Comparison of ENCODE assay signal across 1 cellular context in the genomic region with DNA sequence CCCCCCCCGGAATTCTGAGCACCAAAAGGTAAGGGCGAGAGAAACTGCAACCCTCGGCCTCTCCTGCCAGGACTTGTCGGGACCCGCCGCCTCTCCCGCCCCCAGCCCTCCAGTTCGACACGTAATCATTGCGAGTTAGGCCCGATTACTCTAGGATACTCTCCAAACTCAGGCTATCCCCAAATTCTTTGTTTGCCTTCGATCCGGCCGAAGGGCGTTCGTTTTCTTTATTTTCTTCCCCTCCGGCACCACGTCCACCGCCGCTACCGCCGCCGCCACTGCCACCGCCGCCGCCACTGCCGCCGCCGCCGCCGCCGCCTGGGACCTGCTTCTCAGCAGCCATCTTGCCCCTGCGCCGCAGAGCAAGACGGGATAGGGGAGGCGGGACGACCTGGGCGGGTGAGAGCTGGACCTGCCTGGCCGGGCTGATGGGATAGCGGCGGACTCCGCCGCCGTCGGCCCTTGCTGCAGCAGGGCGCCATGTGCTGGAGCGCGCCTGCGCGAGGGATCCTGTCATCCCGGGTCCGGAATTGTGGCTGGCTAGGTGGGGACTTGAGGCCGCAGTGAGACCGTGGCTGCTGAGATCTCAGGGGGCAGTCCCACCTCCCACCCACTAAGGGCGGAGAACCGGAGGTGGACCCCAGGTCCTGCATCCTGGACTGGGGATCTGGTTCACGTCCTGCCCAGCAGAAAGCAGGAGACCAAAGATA.
TF ChIP-seq lines count a peak whose summit lies in the region.

Gene SRP68 (minus strand): TSS at position 369 of the 710 bp plus-strand sequence. CDS start 26 bp downstream, at position 343.

TF ChIP-seq in HepG2, 621 proteins besides CTCF, POLR2A, EP300 and RAD21 (continued from another document and continues in another):
- TF ChIP-seq ZNF512B (CRISPR knock-in tag; IDR thresholded peaks at IDR 0.05; ENCODE audit: borderline replicate concordance) (no peak), SIN3B (IDR thresholded peaks at IDR 0.05; ENCODE audit: low read length) (peak; percentile 51; the same call in 1 of the 2 replicates), ZSCAN5A (CRISPR knock-in tag; IDR thresholded peaks at IDR 0.05; ENCODE audit: borderline replicate concordance) (no peak), ZFP36L1 (CRISPR knock-in tag; IDR thresholded peaks at IDR 0.05) (peak; percentile 98), ZNF569 (CRISPR knock-in tag; IDR thresholded peaks at IDR 0.05; ENCODE audit: borderline replicate concordance) (peak; percentile 48; the same call in 1 of the 2 replicates), RNF2 (conservative IDR thresholded peaks at IDR 0.05; ENCODE audit: low read depth) (peak; percentile 87; the same call in 1 of the 2 replicates), ISL2 (CRISPR knock-in tag; IDR thresholded peaks at IDR 0.05) (peak; percentile 70), ZNF337 (CRISPR knock-in tag; IDR thresholded peaks at IDR 0.05; ENCODE audit: borderline replicate concordance, low read depth) (peak; percentile 84; the same call in 1 of the 2 replicates), SALL2 (CRISPR knock-in tag; IDR thresholded peaks at IDR 0.05) (peak; percentile 99), SRF (IDR thresholded peaks at IDR 0.05; ENCODE audit: low read depth, low read length) (no peak), ZNF280D (CRISPR knock-in tag; IDR thresholded peaks at IDR 0.05) (no peak), ZHX1 (CRISPR knock-in tag; IDR thresholded peaks at IDR 0.05; ENCODE audit: low read depth) (peak; percentile 95), HIVEP1 (CRISPR knock-in tag; IDR thresholded peaks at IDR 0.05) (no peak; the same call in 1 of the 2 replicates), CERS6 (CRISPR knock-in tag; IDR thresholded peaks at IDR 0.05) (no peak), ZNF564 (CRISPR knock-in tag; IDR thresholded peaks at IDR 0.05) (no peak), HNF4G (IDR thresholded peaks at IDR 0.05; ENCODE audit: borderline replicate concordance, low read depth, low read length) (no peak), HNF4G (CRISPR knock-in tag; IDR thresholded peaks at IDR 0.05; ENCODE audit: borderline replicate concordance, low read depth) (0 out of 2 replicates have a peak, but pooled peaks have one; percentile 42), PAWR (CRISPR knock-in tag; IDR thresholded peaks at IDR 0.05; ENCODE audit: borderline replicate concordance) (no peak), ZNF800 (CRISPR knock-in tag; IDR thresholded peaks at IDR 0.05) (peak; percentile 68; the same call in 1 of the 2 replicates), IRF2 (CRISPR knock-in tag; IDR thresholded peaks at IDR 0.05) (peak; percentile 92), ZNF550 (CRISPR knock-in tag; IDR thresholded peaks at IDR 0.05; ENCODE audit: borderline replicate concordance) (no peak; the same call in 1 of the 2 replicates), RBM39 (IDR thresholded peaks at IDR 0.05; ENCODE audit: low read depth, low read length, poor library complexity, severe bottlenecking) (peak; percentile 93), TAF1 (CRISPR knock-in tag; IDR thresholded peaks at IDR 0.05) (peak; percentile 97), NFE2L2 (IDR thresholded peaks at IDR 0.05; ENCODE audit: low read length) (no peak), FOSL2 (CRISPR knock-in tag; IDR thresholded peaks at IDR 0.05) (peak; percentile 54; the same call in 1 of the 2 replicates)
- TF ChIP-seq, protein P1, sequence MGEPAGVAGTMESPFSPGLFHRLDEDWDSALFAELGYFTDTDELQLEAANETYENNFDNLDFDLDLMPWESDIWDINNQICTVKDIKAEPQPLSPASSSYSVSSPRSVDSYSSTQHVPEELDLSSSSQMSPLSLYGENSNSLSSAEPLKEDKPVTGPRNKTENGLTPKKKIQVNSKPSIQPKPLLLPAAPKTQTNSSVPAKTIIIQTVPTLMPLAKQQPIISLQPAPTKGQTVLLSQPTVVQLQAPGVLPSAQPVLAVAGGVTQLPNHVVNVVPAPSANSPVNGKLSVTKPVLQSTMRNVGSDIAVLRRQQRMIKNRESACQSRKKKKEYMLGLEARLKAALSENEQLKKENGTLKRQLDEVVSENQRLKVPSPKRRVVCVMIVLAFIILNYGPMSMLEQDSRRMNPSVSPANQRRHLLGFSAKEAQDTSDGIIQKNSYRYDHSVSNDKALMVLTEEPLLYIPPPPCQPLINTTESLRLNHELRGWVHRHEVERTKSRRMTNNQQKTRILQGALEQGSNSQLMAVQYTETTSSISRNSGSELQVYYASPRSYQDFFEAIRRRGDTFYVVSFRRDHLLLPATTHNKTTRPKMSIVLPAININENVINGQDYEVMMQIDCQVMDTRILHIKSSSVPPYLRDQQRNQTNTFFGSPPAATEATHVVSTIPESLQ (CRISPR knock-in tag; conservative IDR thresholded peaks at IDR 0.05): no peak
- TF ChIP-seq, protein P2, sequence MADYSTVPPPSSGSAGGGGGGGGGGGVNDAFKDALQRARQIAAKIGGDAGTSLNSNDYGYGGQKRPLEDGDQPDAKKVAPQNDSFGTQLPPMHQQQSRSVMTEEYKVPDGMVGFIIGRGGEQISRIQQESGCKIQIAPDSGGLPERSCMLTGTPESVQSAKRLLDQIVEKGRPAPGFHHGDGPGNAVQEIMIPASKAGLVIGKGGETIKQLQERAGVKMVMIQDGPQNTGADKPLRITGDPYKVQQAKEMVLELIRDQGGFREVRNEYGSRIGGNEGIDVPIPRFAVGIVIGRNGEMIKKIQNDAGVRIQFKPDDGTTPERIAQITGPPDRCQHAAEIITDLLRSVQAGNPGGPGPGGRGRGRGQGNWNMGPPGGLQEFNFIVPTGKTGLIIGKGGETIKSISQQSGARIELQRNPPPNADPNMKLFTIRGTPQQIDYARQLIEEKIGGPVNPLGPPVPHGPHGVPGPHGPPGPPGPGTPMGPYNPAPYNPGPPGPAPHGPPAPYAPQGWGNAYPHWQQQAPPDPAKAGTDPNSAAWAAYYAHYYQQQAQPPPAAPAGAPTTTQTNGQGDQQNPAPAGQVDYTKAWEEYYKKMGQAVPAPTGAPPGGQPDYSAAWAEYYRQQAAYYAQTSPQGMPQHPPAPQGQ (CRISPR knock-in tag; IDR thresholded peaks at IDR 0.05; ENCODE audit: borderline replicate concordance): no peak; the same call in 1 of the 2 replicates
- TF ChIP-seq, protein P3, sequence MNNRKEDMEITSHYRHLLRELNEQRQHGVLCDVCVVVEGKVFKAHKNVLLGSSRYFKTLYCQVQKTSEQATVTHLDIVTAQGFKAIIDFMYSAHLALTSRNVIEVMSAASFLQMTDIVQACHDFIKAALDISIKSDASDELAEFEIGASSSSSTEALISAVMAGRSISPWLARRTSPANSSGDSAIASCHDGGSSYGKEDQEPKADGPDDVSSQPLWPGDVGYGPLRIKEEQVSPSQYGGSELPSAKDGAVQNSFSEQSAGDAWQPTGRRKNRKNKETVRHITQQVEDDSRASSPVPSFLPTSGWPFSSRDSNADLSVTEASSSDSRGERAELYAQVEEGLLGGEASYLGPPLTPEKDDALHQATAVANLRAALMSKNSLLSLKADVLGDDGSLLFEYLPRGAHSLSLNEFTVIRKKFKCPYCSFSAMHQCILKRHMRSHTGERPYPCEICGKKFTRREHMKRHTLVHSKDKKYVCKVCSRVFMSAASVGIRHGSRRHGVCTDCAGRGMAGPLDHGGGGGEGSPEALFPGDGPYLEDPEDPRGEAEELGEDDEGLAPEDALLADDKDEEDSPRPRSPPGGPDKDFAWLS (CRISPR knock-in tag; IDR thresholded peaks at IDR 0.05; ENCODE audit: borderline replicate concordance): peak; percentile 76; the same call in 1 of the 2 replicates
- TF ChIP-seq, protein P4, sequence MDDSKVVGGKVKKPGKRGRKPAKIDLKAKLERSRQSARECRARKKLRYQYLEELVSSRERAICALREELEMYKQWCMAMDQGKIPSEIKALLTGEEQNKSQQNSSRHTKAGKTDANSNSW (CRISPR knock-in tag; IDR thresholded peaks at IDR 0.05; ENCODE audit: borderline replicate concordance): 0 out of 2 replicates have a peak, but pooled peaks have one; percentile 63
